ENCODE assay signal across 24 cellular contexts in the genomic region with DNA sequence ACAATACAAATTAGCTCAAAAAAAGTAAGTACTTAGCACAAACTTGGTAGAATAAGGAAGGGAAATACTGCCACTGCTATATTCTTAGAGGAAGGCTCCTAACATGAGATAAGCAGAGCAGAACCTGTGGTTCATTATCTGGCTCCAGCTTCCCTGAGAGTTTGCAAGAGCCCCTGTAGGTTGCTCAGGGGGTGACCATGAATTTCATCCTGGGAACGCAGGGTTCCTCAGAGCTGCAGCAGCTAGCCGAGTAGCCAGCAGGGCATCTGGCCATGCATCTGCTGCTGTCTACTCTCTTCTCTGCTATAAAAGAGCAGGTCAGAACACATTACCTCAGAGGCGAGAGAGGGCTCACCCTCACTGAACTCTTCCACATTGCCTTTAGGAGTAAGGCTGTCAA.
"Had no signal": no experiment of that assay in that cellular context is flagged by ENCODE, and none has a peak within 500 bp of the region (broad histone marks: within the 10 kb centered on the region; RNA-seq: fewer than 3 reads in every experiment).

No MANE protein-coding gene starts in this region.

- ATAC-seq: activated CD4-positive, alpha-beta T cell treated with anti-CD3 and anti-CD28 coated beads for 36 hours; activated CD8-positive, alpha-beta memory T cell treated with anti-CD3 and anti-CD28 coated beads, Interleukin-2, amount 10 ng/mL, durations not matched to agents 7 days and 5 days; activated naive CD8-positive, alpha-beta T cell treated with anti-CD3 and anti-CD28 coated beads, Interleukin-2, amount 50 U/mL, for 24 hours; heart left ventricle; lower lobe of right lung; pancreas had no signal

- H3K27me3 ChIP-seq: breast epithelium, heart left ventricle, pancreas had no signal

- H3K4me3 Mint-ChIP-seq: activated CD4-positive, alpha-beta memory T cell treated with anti-CD3 and anti-CD28 coated beads for 36 hours; activated CD4-positive, alpha-beta T cell treated with anti-CD3 and anti-CD28 coated beads for 36 hours; activated CD8-positive, alpha-beta memory T cell treated with anti-CD3 and anti-CD28 coated beads, Interleukin-2, amount 10 ng/mL, durations not matched to agents 7 days and 5 days; activated naive CD4-positive, alpha-beta T cell treated with anti-CD3 and anti-CD28 coated beads for 36 hours; activated naive CD8-positive, alpha-beta T cell treated with anti-CD3 and anti-CD28 coated beads, Interleukin-2, amount 50 U/mL, for 24 hours; mesothelial cell of epicardium; neural crest cell; stimulated activated naive CD8-positive, alpha-beta T cell treated with anti-CD3 and anti-CD28 coated beads, Interleukin-15, Interleukin-2, amounts not matched to agents 100 ng/mL and 50 ng/mL, for 24 hours; type B pancreatic cell had no signal

- H3K4me3 ChIP-seq: breast epithelium, heart left ventricle, lower lobe of right lung, pancreas, suprapubic skin had no signal

- H3K27me3 Mint-ChIP-seq: activated CD4-positive, alpha-beta memory T cell treated with anti-CD3 and anti-CD28 coated beads for 36 hours; activated CD4-positive, alpha-beta T cell treated with anti-CD3 and anti-CD28 coated beads for 36 hours; activated CD8-positive, alpha-beta memory T cell treated with anti-CD3 and anti-CD28 coated beads, Interleukin-2, amount 10 ng/mL, durations not matched to agents 7 days and 5 days; activated naive CD8-positive, alpha-beta T cell treated with anti-CD3 and anti-CD28 coated beads, Interleukin-2, amount 50 U/mL, for 24 hours; stimulated activated naive CD8-positive, alpha-beta T cell treated with anti-CD3 and anti-CD28 coated beads, Interleukin-15, Interleukin-2, amounts not matched to agents 100 ng/mL and 50 ng/mL, for 24 hours had no signal

- H3K4me1 Mint-ChIP-seq: activated CD4-positive, alpha-beta T cell treated with anti-CD3 and anti-CD28 coated beads for 36 hours; activated CD8-positive, alpha-beta memory T cell treated with anti-CD3 and anti-CD28 coated beads, Interleukin-2, amount 10 ng/mL, durations not matched to agents 7 days and 5 days; activated naive CD8-positive, alpha-beta T cell treated with anti-CD3 and anti-CD28 coated beads, Interleukin-2, amount 50 U/mL, for 24 hours; mesothelial cell of epicardium; neural crest cell had no signal

- H3K9me3 ChIP-seq: lower lobe of right lung, pancreas, suprapubic skin had no signal

- H3K9me3 Mint-ChIP-seq: stimulated activated naive CD8-positive, alpha-beta T cell treated with anti-CD3 and anti-CD28 coated beads, Interleukin-15, Interleukin-2, amounts not matched to agents 100 ng/mL and 50 ng/mL, for 24 hours; type B pancreatic cell had no signal

- DNase-seq: activated CD4-positive, alpha-beta memory T cell treated with anti-CD3 and anti-CD28 coated beads for 36 hours; activated CD4-positive, alpha-beta T cell treated with anti-CD3 and anti-CD28 coated beads for 36 hours; activated CD8-positive, alpha-beta memory T cell treated with anti-CD3 and anti-CD28 coated beads, Interleukin-2, amount 10 ng/mL, durations not matched to agents 7 days and 5 days; activated naive CD4-positive, alpha-beta T cell treated with anti-CD3 and anti-CD28 coated beads for 36 hours; activated naive CD8-positive, alpha-beta T cell treated with anti-CD3 and anti-CD28 coated beads, Interleukin-2, amount 50 U/mL, for 24 hours; activated T-cell treated with anti-CD3 and anti-CD28 coated beads, Interleukin-2, amount 50 U/mL, for 1 hour; aorta; cerebellar nuclear complex; effector memory CD4-positive, alpha-beta T cell; foreskin melanocyte; heart left ventricle; lower lobe of right lung; pancreas; stimulated activated CD4-positive, alpha-beta T cell treated with anti-CD3 and anti-CD28 coated beads, Interleukin-12 subunit alpha, Interleukin-12 subunit beta, amount 100 ng/mL, for 4 hours; T-helper 9 cell; WERI-Rb-1 had no signal

- H3K4me1 ChIP-seq: breast epithelium, heart left ventricle, lower lobe of right lung, pancreas, suprapubic skin had no signal

- H3K36me3 Mint-ChIP-seq: activated CD4-positive, alpha-beta memory T cell treated with anti-CD3 and anti-CD28 coated beads for 36 hours; activated CD8-positive, alpha-beta memory T cell treated with anti-CD3 and anti-CD28 coated beads, Interleukin-2, amount 10 ng/mL, durations not matched to agents 7 days and 5 days; mesothelial cell of epicardium; type B pancreatic cell had no signal

- H3K27ac Mint-ChIP-seq: activated CD4-positive, alpha-beta memory T cell treated with anti-CD3 and anti-CD28 coated beads for 36 hours; activated CD4-positive, alpha-beta T cell treated with anti-CD3 and anti-CD28 coated beads for 36 hours; activated CD8-positive, alpha-beta memory T cell treated with anti-CD3 and anti-CD28 coated beads, Interleukin-2, amount 10 ng/mL, durations not matched to agents 7 days and 5 days; activated naive CD4-positive, alpha-beta T cell treated with anti-CD3 and anti-CD28 coated beads for 36 hours; activated naive CD8-positive, alpha-beta T cell treated with anti-CD3 and anti-CD28 coated beads, Interleukin-2, amount 50 U/mL, for 24 hours; activated T-helper 2 cell treated with anti-CD3 and anti-CD28 coated beads, Interferon-gamma antibody, Interleukin-2, Interleukin-4, amounts not matched to agents 10 μg/mL and 5 μg/mL and 100 μg/mL, durations not matched to agents 14 hours and 24 hours and 36 hours; mesothelial cell of epicardium; stimulated activated naive CD8-positive, alpha-beta T cell treated with anti-CD3 and anti-CD28 coated beads, Interleukin-15, Interleukin-2, amounts not matched to agents 100 ng/mL and 50 ng/mL, for 24 hours; type B pancreatic cell had no signal

- H3K27ac ChIP-seq: breast epithelium, epithelial cell of prostate, heart left ventricle, lower lobe of right lung, pancreas, suprapubic skin, WERI-Rb-1 had no signal

- H3K36me3 ChIP-seq: breast epithelium, heart left ventricle, lower lobe of right lung, pancreas, suprapubic skin, WERI-Rb-1 had no signal
